ENCODE assay signal across 10 cellular contexts in the genomic region with DNA sequence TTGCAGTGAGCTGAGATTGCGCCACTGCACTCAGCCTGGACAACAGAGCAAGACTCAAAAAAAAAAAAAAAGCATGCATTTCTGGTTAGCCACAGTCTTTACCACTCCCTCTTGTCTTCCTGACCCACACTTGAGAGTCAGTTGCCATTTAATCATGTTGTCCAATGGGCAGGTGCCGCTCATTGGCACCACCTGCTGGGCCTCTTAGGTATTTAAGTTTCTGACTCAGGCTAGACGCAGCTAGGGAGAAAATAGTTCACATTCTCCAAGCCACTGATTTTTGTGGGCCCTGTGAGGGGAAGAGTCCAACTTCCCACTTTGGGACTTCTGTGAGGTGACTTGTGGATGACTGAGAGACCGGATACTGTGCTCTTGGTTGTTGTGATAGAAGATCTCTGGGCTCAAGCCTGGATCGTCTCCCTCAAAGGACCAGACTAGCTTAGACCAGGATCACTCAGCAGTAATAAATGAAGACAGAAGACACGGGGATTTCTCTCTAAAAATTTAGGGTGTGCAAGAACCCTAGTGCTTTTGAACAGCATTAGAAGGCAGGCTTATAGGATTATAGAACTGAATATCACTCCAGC. TPM values are rescaled to one million over a fixed set of nuclear protein-coding genes. Genes with fewer than 3 reads are reported as not detected.
DNase-seq lines count a peak whose midpoint lies in the region; ATAC-seq and TF ChIP-seq lines count a peak whose summit lies in the region.
"Had no signal": no experiment of that assay in that cellular context is flagged by ENCODE, and none has a peak within 500 bp of the region (broad histone marks: within the 10 kb centered on the region; RNA-seq: fewer than 3 reads in every experiment).

No MANE protein-coding gene starts in this region.

- peaks cover 6% of the 10 kb centered on the region for H3K4me1 Mint-ChIP-seq in neural crest cell

- no peak for TF ChIP-seq POLR2A in adrenal gland (IDR thresholded peaks at IDR 0.05)

- no peaks in the 10 kb centered on the region for H3K9me2 ChIP-seq in Loucy (replicated peaks; ENCODE audit: low read depth, low read length)

- no peak overlapping the region for H3K9ac ChIP-seq in Loucy (ENCODE audit: low read depth, low read length, poor library complexity, severe bottlenecking)

- H3F3A ChIP-seq in Loucy (ENCODE audit: low read depth): no peaks in the 10 kb centered on the region

- H4K20me1 ChIP-seq in Loucy (ENCODE audit: insufficient read depth, low read length, poor library complexity, severe bottlenecking): no peaks in the 10 kb centered on the region

- H3K4me3 ChIP-seq in Loucy (ENCODE audit: low read length, poor library complexity, severe bottlenecking): no peak overlapping the region
- no peak overlapping the region for H3K4me3 ChIP-seq in adrenal gland
- H3K4me3 ChIP-seq: skin epidermis had no signal

- H3K9me3 Mint-ChIP-seq in neural crest cell: peaks cover 10% of the 10 kb centered on the region

- H3K4me2 ChIP-seq in Loucy (ENCODE audit: low read depth, low read length, poor library complexity, severe bottlenecking): no peak overlapping the region

- H3K9me3 ChIP-seq in Loucy (ENCODE audit: insufficient read depth, low read depth, low read length): no peaks in the 10 kb centered on the region; the same call in 1 of the 2 replicates
- H3K9me3 ChIP-seq in adrenal gland (replicated peaks in 1 of 3): no peaks in the 10 kb centered on the region

- ATAC-seq in GM19463 (IDR thresholded peaks at IDR 0.05; ENCODE audit: unreplicated experiment) (peak; percentile 73), GM18873 (IDR thresholded peaks at IDR 0.05; ENCODE audit: low FRiP score, unreplicated experiment) (no peak)

- TF ChIP-seq CTCF in Loucy (conservative IDR thresholded peaks at IDR 0.05; ENCODE audit: low read length) (peak; percentile 78), adrenal gland (IDR thresholded peaks at IDR 0.05) (peak; percentile 28 to 57 (median 49)), neural crest cell (conservative IDR thresholded peaks at IDR 0.05) (peak; percentile 61)

- H3K27me3 ChIP-seq in Loucy (ENCODE audit: insufficient read depth, low read length, poor library complexity, severe bottlenecking): no peaks in the 10 kb centered on the region
- H3K27me3 ChIP-seq in adrenal gland: no peaks in the 10 kb centered on the region

- no peaks in the 10 kb centered on the region for H3K79me2 ChIP-seq in Loucy (ENCODE audit: insufficient read depth, low read length)

- no peak overlapping the region for H3K4me3 Mint-ChIP-seq in neural crest cell

- peaks cover 3% of the 10 kb centered on the region for H3K27me3 Mint-ChIP-seq in neural crest cell (ENCODE audit: low read depth)

- H3K36me3 ChIP-seq in Loucy (ENCODE audit: insufficient read depth, low read length): no peaks in the 10 kb centered on the region
- H3K36me3 ChIP-seq in adrenal gland (replicated peaks in 1 of 2): no peaks in the 10 kb centered on the region

- DNase-seq in GM03348 (ENCODE audit: low spot score) (peak; percentile 59), adrenal gland (peak in 5 of 7 donors; percentile 23 to 55 (median 28)), neural crest cell (ENCODE audit: low read depth, low spot score) (peak; percentile 14), amniotic stem cell (lab: John Stamatoyannopoulos, UW) (no peak), NCI-H2196 treated with DMSO at 0.1 percent for 48 hours (lab: John Stamatoyannopoulos, UW; ENCODE audit: unreplicated experiment) (no peak)

- WGBS in adrenal gland, 4 donors: 65 to 68% (median 66%) methylated on average over 6 of the region's 6 CpGs

- intact Hi-C loops in adrenal gland (cut with DNase I): no loop called here

- no peak overlapping the region for H3K27ac ChIP-seq in adrenal gland

- no peak overlapping the region for H3K27ac Mint-ChIP-seq in neural crest cell (ENCODE audit: unreplicated experiment)

- peaks cover 2% of the 10 kb centered on the region for H3K36me3 Mint-ChIP-seq in neural crest cell (ENCODE audit: low read depth)

- H3K4me1 ChIP-seq in Loucy (ENCODE audit: insufficient read depth, low read length, poor library complexity, severe bottlenecking) (no peaks in the 10 kb centered on the region), adrenal gland (replicated peaks in 1 of 2) (no peaks in the 10 kb centered on the region)

- no peak overlapping the region for H2AFZ ChIP-seq in Loucy (ENCODE audit: low read length)

RNA-seq across cellular contexts. Expression of gene SORCS3, which starts 26.8 kb away (rescaled TPM):
- total RNA-seq in adrenal gland: 1 to 10 TPM in 3 of 8 donors, under 1 TPM in 3, not detected in 2; 0.22 to 3.4 (median 1.1) TPM
- polyA plus RNA-seq in adrenal gland: 1 to 10 TPM in 2 of 3 donors, under 1 TPM in 1; 0.64 to 2.4 (median 2.2) TPM
- total RNA-seq in neural crest cell: 3.3 and 3.4 TPM in 2 replicates
- total RNA-seq: activated CD8-positive, alpha-beta memory T cell treated with anti-CD3 and anti-CD28 coated beads for 36 hours had no signal

Comparison
In these comparisons a context has a peak if more than half of its experiments do, and no peak if none do; other contexts are left out.
1. DNase-seq: peak in GM03348 (single experiment), adrenal gland (5 of 7) and neural crest cell (single experiment); none in amniotic stem cell (single experiment) and NCI-H2196 treated with DMSO at 0.1 percent for 48 hours (single experiment).
2. Peak in every context shown above with its lines, with median percentiles within 50 percentile points of each other: CTCF ChIP-seq.